ENCODE assay signal across 8 cellular contexts in the genomic region with DNA sequence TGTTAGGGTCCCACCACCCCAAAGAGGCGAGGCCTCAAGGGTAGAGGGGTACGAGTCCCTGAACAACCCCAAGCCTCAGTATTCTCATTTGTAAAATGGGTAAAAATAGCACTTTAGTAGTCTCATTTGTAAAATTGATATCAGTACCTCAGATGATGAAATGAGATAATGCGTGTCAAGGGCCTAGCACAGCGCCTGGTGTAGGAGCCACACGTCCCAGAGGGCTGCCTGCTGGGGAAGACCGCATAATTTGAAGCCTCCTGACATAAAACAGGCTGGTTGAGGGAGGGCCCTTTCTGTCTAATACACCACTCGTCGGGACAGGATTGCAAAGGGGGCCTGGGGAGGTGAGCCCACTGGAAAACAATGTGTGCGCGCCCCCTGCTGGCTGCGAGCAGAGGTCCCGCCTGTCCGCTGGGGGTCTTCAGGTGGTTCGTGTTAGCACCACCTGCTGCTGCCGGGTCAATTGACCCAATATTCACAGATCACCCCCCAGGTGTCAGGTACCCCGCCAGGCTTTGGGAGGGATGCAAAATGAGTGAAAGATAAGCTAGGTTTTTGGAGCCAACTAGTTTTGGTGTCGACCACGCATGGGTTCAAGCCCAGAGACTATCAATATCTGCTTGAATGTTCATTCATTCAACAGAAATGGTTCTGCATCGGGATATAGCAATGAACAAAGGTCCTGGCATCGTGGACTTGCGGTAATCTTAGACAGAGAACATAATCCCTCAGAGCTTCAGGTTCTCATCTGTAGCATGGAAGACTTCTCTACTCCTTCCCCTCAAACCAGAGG. TPM values are rescaled to one million over a fixed set of nuclear protein-coding genes. Genes with fewer than 3 reads are reported as not detected.
A peak's percentile ranks its signal among the peaks of the same experiment; 100 is the strongest.
DNase-seq lines count a peak whose midpoint lies in the region; ATAC-seq, FAIRE-seq and TF ChIP-seq lines count a peak whose summit lies in the region.

No MANE protein-coding gene starts in this region.

- H3K27me3 ChIP-seq in bronchial epithelial cell (ENCODE audit: control insufficient read depth, insufficient read depth, low read length): no peaks in the 10 kb centered on the region

- no peak overlapping the region for H3K4me3 ChIP-seq in bronchial epithelial cell (ENCODE audit: low read depth, low read length)

- peak; percentile 75 for DNase-seq in GM18507 (ENCODE audit: extremely low spot score, insufficient read length, low read depth)
- DNase-seq in activated CD4-positive, CD25-positive, alpha-beta regulatory T cell (lab: John Stamatoyannopoulos, UW): peak; percentile 58 to 71 (median 61)
- no peak for DNase-seq in bronchial epithelial cell (ENCODE audit: low read depth)
- peak; percentile 93 for DNase-seq in left kidney (ENCODE audit: low read depth, low spot score)
- DNase-seq in stimulated activated CD4-positive, alpha-beta T cell treated with anti-CD3 and anti-CD28 coated beads, TNF-alpha, amount 100 ng/mL, for 24 hours (ENCODE audit: low read depth in 3 of 3): peak; percentile 52 to 77 (median 56)
- no peak for DNase-seq in RKO (ENCODE audit: low spot score)

- H3K36me3 ChIP-seq in bronchial epithelial cell (ENCODE audit: control insufficient read depth, insufficient read depth, low read length): no peaks in the 10 kb centered on the region

- no peak for ATAC-seq in GM21526 (IDR thresholded peaks at IDR 0.05; ENCODE audit: low FRiP score, unreplicated experiment)

- peak; percentile 41 for TF ChIP-seq CTCF in LNCAP (IDR thresholded peaks at IDR 0.05)
- TF ChIP-seq CTCF in bronchial epithelial cell (IDR thresholded peaks at IDR 0.05; ENCODE audit: insufficient read depth, low read length, severe bottlenecking): peak; percentile 82

- FAIRE-seq in GM18507 (lab: Jason Lieb, UNC) (peak; percentile 66), bronchial epithelial cell (lab: Jason Lieb, UNC) (no peak)

RNA-seq across cellular contexts. Expression of gene IRF2BPL, which starts 24.7 kb away (rescaled TPM):
- total RNA-seq in bronchial epithelial cell: 12.0 and 12.1 TPM in 2 replicates

RNA-seq across cellular contexts. Expression of gene CIPC, which starts 44.8 kb away (rescaled TPM):
- total RNA-seq in bronchial epithelial cell: 9.7 and 14.5 TPM in 2 replicates

Comparison
In these comparisons a context has a peak if more than half of its experiments do, and no peak if none do; other contexts are left out.
1. DNase-seq: peak in GM18507 (single experiment), activated CD4-positive, CD25-positive, alpha-beta regulatory T cell (4 of 4), left kidney (single experiment) and stimulated activated CD4-positive, alpha-beta T cell treated with anti-CD3 and anti-CD28 coated beads, TNF-alpha, amount 100 ng/mL, for 24 hours (3 of 3); none in bronchial epithelial cell (single experiment) and RKO (single experiment).